ENCODE assay signal across 9 cellular contexts in the genomic region with DNA sequence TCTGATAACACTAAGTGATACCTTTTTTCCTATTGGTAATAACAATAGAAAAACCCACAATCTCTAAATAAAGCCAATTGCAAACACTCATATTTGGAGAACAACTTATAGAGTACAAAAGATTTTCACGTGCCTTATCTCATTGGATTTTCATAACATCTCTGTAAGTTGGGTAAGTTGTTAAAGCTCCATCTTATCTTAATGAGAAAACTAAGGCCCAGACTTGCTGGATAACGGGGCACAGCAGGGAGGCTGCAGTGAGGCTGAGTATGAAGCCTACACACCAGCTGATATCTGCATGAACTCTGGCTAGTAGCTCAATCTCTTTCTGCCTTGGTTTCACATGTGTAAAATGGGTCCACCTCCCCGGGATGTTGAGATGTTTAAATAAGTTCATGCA. TPM values are rescaled to one million over a fixed set of nuclear protein-coding genes. Genes with fewer than 3 reads are reported as not detected.
"Had no signal": no experiment of that assay in that cellular context is flagged by ENCODE, and none has a peak within 500 bp of the region (broad histone marks: within the 10 kb centered on the region; RNA-seq: fewer than 3 reads in every experiment).

No MANE protein-coding gene starts in this region.

- H2AFZ ChIP-seq: GM23248 had no signal

- H3K36me3 ChIP-seq: HAP-1 had no signal

- H3K27ac Mint-ChIP-seq: HFFc6 had no signal

- ATAC-seq: HCT116, K562 had no signal

- H3K4me3 ChIP-seq: GM23248, HAP-1, K562 had no signal

- H3K4me3 Mint-ChIP-seq: HFFc6 had no signal

- H3K9me3 ChIP-seq: HAP-1 had no signal

- H3K9ac ChIP-seq: GM23248 had no signal

- H3K9me3 Mint-ChIP-seq: HFFc6 had no signal

- H3K4me1 ChIP-seq: HAP-1 had no signal

- DNase-seq: GM23248, GOT3, H7, HFFc6, IMR-90, KG1 had no signal

- H3K27ac ChIP-seq: GM23248 had no signal

RNA-seq across cellular contexts. Expression of a gene that starts 26.8 kb away (rescaled TPM):
- total RNA-seq: GM23248, HFFc6, IMR-90 had no signal
- polyA plus RNA-seq: GM23248, IMR-90 had no signal
